ENCODE assay signal across 22 cellular contexts in genomic region chr10:104128214-104128613, GRCh38. TPM values are rescaled to one million over a fixed set of nuclear protein-coding genes. Genes with fewer than 3 reads are reported as not detected.
DNase-seq lines count a peak whose midpoint lies in the region; FAIRE-seq and TF ChIP-seq lines count a peak whose summit lies in the region.
"Had no signal": no experiment of that assay in that cellular context is flagged by ENCODE, and none has a peak within 500 bp of the region (broad histone marks: within the 10 kb centered on the region; RNA-seq: fewer than 3 reads in every experiment).

No MANE protein-coding gene starts in this region.

- peaks cover 0 to 4% (median 1%) of the 10 kb centered on the region in 3 donors for H3K27me3 Mint-ChIP-seq in CD14-positive monocyte (ENCODE audit: low read depth in 3 of 3)

- DNase-seq in EH (ENCODE audit: low read depth) (peak; percentile 35), LHCN-M2 (ENCODE audit: low read depth) (peak; percentile 50), bronchial epithelial cell (ENCODE audit: low read depth) (peak; percentile 71), myocyte (ENCODE audit: low read depth) (peak; percentile 46), mucosa of gallbladder (ENCODE audit: low spot score) (no peak), OCI-M2 (lab: John Stamatoyannopoulos, UW; ENCODE audit: unreplicated experiment) (no peak), CD14-positive monocyte (ENCODE audit: low spot score) (no peak)
- DNase-seq: activated naive CD4-positive, alpha-beta T cell treated with anti-CD3 and anti-CD28 coated beads, Interleukin-2, amount 50 U/mL, for 16 hours; GDM1; NCI-H1092; NCI-H1930; stimulated activated CD4-positive, alpha-beta T cell treated with anti-CD3 and anti-CD28 coated beads, Interleukin-4, amount 100 ng/mL, for 24 hours; stimulated activated naive CD4-positive, alpha-beta T cell; T-helper 9 cell; testis; uterus had no signal

- H3K27ac Mint-ChIP-seq in CD14-positive monocyte, result no peak overlapping the region
- H3K27ac Mint-ChIP-seq: GM23338; mesothelial cell of epicardium; natural killer cell treated with Interleukin-12 subunit alpha and Interleukin-12 subunit beta and Interleukin-15 and Interleukin-18, amount 100 ng/mL, for 72 hours had no signal

- H3K4me3 Mint-ChIP-seq in CD14-positive monocyte, result no peak overlapping the region
- H3K4me3 Mint-ChIP-seq: central memory CD8-positive, alpha-beta T cell; GM23338; mesothelial cell of epicardium; natural killer cell treated with Interleukin-12 subunit alpha and Interleukin-12 subunit beta and Interleukin-15 and Interleukin-18, amount 100 ng/mL, for 72 hours had no signal

- H3K4me1 Mint-ChIP-seq in CD14-positive monocyte, result peaks cover 7% of the 10 kb centered on the region

- no peaks in the 10 kb centered on the region for H3K27me3 ChIP-seq in bronchial epithelial cell (ENCODE audit: control insufficient read depth, insufficient read depth, low read length)
- H3K27me3 ChIP-seq: testis, uterus had no signal

- H3K9me3 Mint-ChIP-seq in CD14-positive monocyte, result no peaks in the 10 kb centered on the region
- H3K9me3 Mint-ChIP-seq: central memory CD8-positive, alpha-beta T cell; GM23338; mesothelial cell of epicardium; natural killer cell treated with Interleukin-12 subunit alpha and Interleukin-12 subunit beta and Interleukin-15 and Interleukin-18, amount 100 ng/mL, for 72 hours had no signal

- FAIRE-seq in bronchial epithelial cell (lab: Jason Lieb, UNC), result no peak

- H3K36me3 ChIP-seq in bronchial epithelial cell (ENCODE audit: control insufficient read depth, insufficient read depth, low read length), result no peaks in the 10 kb centered on the region
- H3K36me3 ChIP-seq: uterus had no signal

- TF ChIP-seq CTCF in bronchial epithelial cell (IDR thresholded peaks at IDR 0.05; ENCODE audit: insufficient read depth, low read length, severe bottlenecking) (no peak), CD14-positive monocyte (IDR thresholded peaks at IDR 0.05) (no peak)

- no peak overlapping the region for H3K4me3 ChIP-seq in bronchial epithelial cell (ENCODE audit: low read depth, low read length)
- H3K4me3 ChIP-seq: GM23338, testis, uterus had no signal

- peaks cover 13 to 20% of the 10 kb centered on the region in 2 donors for H3K36me3 Mint-ChIP-seq in CD14-positive monocyte
- H3K36me3 Mint-ChIP-seq: natural killer cell treated with Interleukin-12 subunit alpha and Interleukin-12 subunit beta and Interleukin-15 and Interleukin-18, amount 100 ng/mL, for 72 hours had no signal

- intact Hi-C loops in CD14-positive monocyte (cut with micrococcal nuclease), result loop anchor here in 1 of 2 donors (10.0 kb wide), 2 partner anchors 163 to 213 kb away; partner anchors contain the start of genes SLK and STN1

RNA-seq across cellular contexts. Expression of gene SFR1, which starts 6.2 kb away (rescaled TPM):
- total RNA-seq in LHCN-M2 (2014; rRNA removed), result 13.1 and 14.9 TPM in 2 replicates
- polyA plus RNA-seq in LHCN-M2 (2012), result 2.0 TPM
- total RNA-seq in bronchial epithelial cell, result 3.2 and 4.1 TPM in 2 replicates
- 5.5 and 6.6 TPM in 2 replicates for total RNA-seq in myocyte
- polyA plus RNA-seq in myocyte (2012), result 2.2 TPM
- total RNA-seq in mucosa of gallbladder, result 5.1 TPM
- 10 to 100 TPM; 16.9 to 18.1 TPM for polyA plus RNA-seq in CD14-positive monocyte

RNA-seq across cellular contexts. Expression of gene COL17A1, which starts 42.5 kb away (rescaled TPM):
- total RNA-seq in LHCN-M2 (2014; rRNA removed) (0.26 TPM in 1 of 2 replicates, not detected in the other), bronchial epithelial cell (594 and 626 TPM in 2 replicates), myocyte (0.03 and 0.16 TPM in 2 replicates), mucosa of gallbladder (0.49 TPM)
- 0.05 TPM for polyA plus RNA-seq in LHCN-M2 (2012)
- polyA plus RNA-seq in myocyte (2012), result not detected
- polyA plus RNA-seq in CD14-positive monocyte, result not detected
- total RNA-seq: fibroblast of villous mesenchyme; natural killer cell treated with Interleukin-12 subunit alpha and Interleukin-12 subunit beta and Interleukin-15 and Interleukin-18, amount 100 ng/mL, for 72 hours; osteocyte had no signal

Comparison
In these comparisons a context has a peak if more than half of its experiments do, and no peak if none do; other contexts are left out.
1. DNase-seq: peak in EH (single experiment), LHCN-M2 (single experiment), bronchial epithelial cell (single experiment) and myocyte (single experiment); none in mucosa of gallbladder (single experiment), OCI-M2 (single experiment) and CD14-positive monocyte (single experiment).
2. RNA of gene COL17A1, which starts 42.5 kb away (total RNA-seq): 594 to 626 TPM in bronchial epithelial cell; 0.49 TPM in mucosa of gallbladder (single experiment), 0.03 to 0.16 TPM in myocyte and 0.26 TPM in LHCN-M2; every median in the first group is over 100 times any median in the second.